In genomic region chr13:41456768-41457588, GRCh38 we compare ENCODE assay signal across 8 cellular contexts. TPM values are rescaled to one million over a fixed set of nuclear protein-coding genes. Genes with fewer than 3 reads are reported as not detected.
A peak's percentile ranks its signal among the peaks of the same experiment; 100 is the strongest.
DNase-seq lines count a peak whose midpoint lies in the region; ATAC-seq, FAIRE-seq and TF ChIP-seq lines count a peak whose summit lies in the region.

Gene RGCC (plus strand): TSS chr13:41457550. CDS start chr13:41457708, 158 bp downstream.

- H3K4ac ChIP-seq in neuronal stem cell (ENCODE audit: low read length) = no peak within 1 kb of the TSS

- no peaks in the 10 kb centered on the region for H4K20me1 ChIP-seq in PC-3 (ENCODE audit: low read length)

- no CpG with 5 or more reads among the region's 92 CpGs for WGBS in neuronal stem cell (ENCODE audit: extremely low coverage in 2 of 2, insufficient read length in 2 of 2, insufficient replicate concordance in 1 of 2), 2 donors

- H2BK120ac ChIP-seq in neuronal stem cell (ENCODE audit: low read depth, low read length) = no peak within 1 kb of the TSS

- H3F3A ChIP-seq in PC-3 (ENCODE audit: low read length, unreplicated experiment) = no peaks in the 10 kb centered on the region

- POLR2A ChIA-PET in PC-3 (lab: Charles Lee; ENCODE audit: unreplicated experiment) = interaction anchor here (0.5 to 0.6 kb wide), 2 partner anchors 19 to 600 kb away, joined by 4 to 30 read pairs; no protein-coding TSS in a partner anchor

- H2BK5ac ChIP-seq in neuronal stem cell (ENCODE audit: low read length) = no peak within 1 kb of the TSS

- H3K4me1 ChIP-seq in PC-3 (ENCODE audit: insufficient read depth, low read length) (peaks cover 4% of the 10 kb centered on the region; the same call in 1 of the 2 replicates), neuronal stem cell (ENCODE audit: control insufficient read depth in 2 of 2, insufficient read depth in 1 of 2, low read depth in 1 of 2, low read length in 2 of 2) (peaks cover 2 to 7% of the 10 kb centered on the region in 2 donors)

- no peak within 1 kb of the TSS for H2BK12ac ChIP-seq in neuronal stem cell (ENCODE audit: low read length)

- H3K27ac ChIP-seq in PC-3 (ENCODE audit: low read length) = no peak within 1 kb of the TSS
- no peak within 1 kb of the TSS for H3K27ac ChIP-seq in neuronal stem cell (replicated peaks; ENCODE audit: low read length)

- H2AFZ ChIP-seq in PC-3 (ENCODE audit: low read length) = peak within 1 kb of the TSS; percentile 88
- H2AFZ ChIP-seq in neuronal stem cell (ENCODE audit: low read length) = peak within 1 kb of the TSS; percentile 99

- H3K4me2 ChIP-seq in PC-3 (ENCODE audit: low read length) (peak within 1 kb of the TSS; percentile 80), neuronal stem cell (ENCODE audit: insufficient read depth, low read length, poor library complexity, severe bottlenecking) (peak within 1 kb of the TSS; percentile 98)

- BruUV-seq in PC-3 (replicated peaks; lab: Mats Ljungman, UMichigan) = no TSS peak

- ATAC-seq in HG02943 (IDR thresholded peaks at IDR 0.05; ENCODE audit: low read depth, unreplicated experiment) = peak; percentile 54
- peak; percentile 73 for ATAC-seq in PC-3

- H2AK5ac ChIP-seq in neuronal stem cell (ENCODE audit: low read depth, low read length) = peak within 1 kb of the TSS; percentile 64

- H3K9ac ChIP-seq in PC-3 (ENCODE audit: low read length) (peak within 1 kb of the TSS; percentile 25; the same call in 1 of the 2 replicates), neuronal stem cell (ENCODE audit: low read depth, low read length, poor library complexity) (peak within 1 kb of the TSS; percentile 87)

- DNase-seq in NCI-H2227 (lab: John Stamatoyannopoulos, UW; ENCODE audit: unreplicated experiment) (peak; percentile 67), NCI-H2227 treated with DMSO at 0.1 percent for 48 hours (lab: John Stamatoyannopoulos, UW) (no peak), PC-3 (peak; percentile 56), frontal cortex (ENCODE audit: low spot score in 2 of 2) (peak; percentile 86 to 91), neuronal stem cell (ENCODE audit: low spot score) (peak; percentile 56), stromal cell of bone marrow (ENCODE audit: low read depth) (peak; percentile 7)
- peak; percentile 98 for DNase-seq in activated effector memory CD4-positive, alpha-beta T cell treated with anti-CD3 and anti-CD28 coated beads, Interleukin-2, amount 50 U/mL, for 16 hours

- H4K91ac ChIP-seq in neuronal stem cell (ENCODE audit: low read depth, low read length, poor library complexity) = no peak within 1 kb of the TSS

- H3K79me1 ChIP-seq in neuronal stem cell (ENCODE audit: low read depth, low read length) = no peaks in the 10 kb centered on the region

- no peaks in the 10 kb centered on the region for H3K79me2 ChIP-seq in PC-3 (ENCODE audit: low read length)

- CTCF ChIA-PET in PC-3 (lab: Charles Lee) = no interaction called here

- no peak for FAIRE-seq in frontal cortex (lab: Jason Lieb, UNC)

- H2BK15ac ChIP-seq in neuronal stem cell (ENCODE audit: low read length) = peak within 1 kb of the TSS; percentile 41

- H3K27me3 ChIP-seq in PC-3 (ENCODE audit: low read length) (no peaks in the 10 kb centered on the region), neuronal stem cell (ENCODE audit: control insufficient read depth in 3 of 3, insufficient read depth in 3 of 3, low read depth in 1 of 3, low read length in 3 of 3) (peaks cover 16 to 47% (median 41%) of the 10 kb centered on the region in 3 experiments)

- H3K4me3 ChIP-seq in PC-3 (ENCODE audit: low read length) = peak within 1 kb of the TSS; percentile 78
- H3K4me3 ChIP-seq in neuronal stem cell (ENCODE audit: low read length in 2 of 2) = peak within 1 kb of the TSS; percentile 49 to 83

- intact Hi-C loops in PC-3 (cut with micrococcal nuclease) = loop anchor here (10.0 kb wide), 1 partner anchor 128 kb away; no protein-coding TSS in a partner anchor

- peak within 1 kb of the TSS; percentile 76 for H3K23ac ChIP-seq in neuronal stem cell (ENCODE audit: low read depth, low read length, poor library complexity)

- no peak within 1 kb of the TSS for H3K14ac ChIP-seq in neuronal stem cell (ENCODE audit: low read length)

- no peaks in the 10 kb centered on the region for H3K9me2 ChIP-seq in PC-3 (replicated peaks; ENCODE audit: low read length)

- no peak within 1 kb of the TSS for H4K8ac ChIP-seq in neuronal stem cell (ENCODE audit: low read depth, low read length)

- H3K18ac ChIP-seq in neuronal stem cell (ENCODE audit: low read length) = peak within 1 kb of the TSS; percentile 80

- no peak for TF ChIP-seq CTCF in PC-3 (conservative IDR thresholded peaks at IDR 0.05; ENCODE audit: low read depth, low read length)

- H3K9me3 ChIP-seq in PC-3 (ENCODE audit: low read length) (no peaks in the 10 kb centered on the region), neuronal stem cell (replicated peaks in 1 of 2; ENCODE audit: control insufficient read depth in 2 of 2, insufficient read depth in 1 of 2, low read depth in 1 of 2, low read length in 2 of 2) (no peaks in the 10 kb centered on the region)

- H3K36me3 ChIP-seq in PC-3 (ENCODE audit: low read depth, low read length) (no peaks in the 10 kb centered on the region), neuronal stem cell (replicated peaks in 1 of 2; ENCODE audit: control insufficient read depth in 2 of 2, insufficient read depth in 2 of 2, low read length in 2 of 2) (no peaks in the 10 kb centered on the region)

RNA-seq across cellular contexts. Expression of gene RGCC, which starts in this region (rescaled TPM):
- 2.4 and 2.6 TPM in 2 replicates for total RNA-seq in PC-3 (2014; rRNA removed)
- 17.1 TPM for total RNA-seq in frontal cortex
- 0.20 TPM for polyA plus RNA-seq in neuronal stem cell (2013, experiment 1 of 2)
- 0.21 TPM for polyA plus RNA-seq in neuronal stem cell (2013, experiment 2 of 2)
